In the genomic region with DNA sequence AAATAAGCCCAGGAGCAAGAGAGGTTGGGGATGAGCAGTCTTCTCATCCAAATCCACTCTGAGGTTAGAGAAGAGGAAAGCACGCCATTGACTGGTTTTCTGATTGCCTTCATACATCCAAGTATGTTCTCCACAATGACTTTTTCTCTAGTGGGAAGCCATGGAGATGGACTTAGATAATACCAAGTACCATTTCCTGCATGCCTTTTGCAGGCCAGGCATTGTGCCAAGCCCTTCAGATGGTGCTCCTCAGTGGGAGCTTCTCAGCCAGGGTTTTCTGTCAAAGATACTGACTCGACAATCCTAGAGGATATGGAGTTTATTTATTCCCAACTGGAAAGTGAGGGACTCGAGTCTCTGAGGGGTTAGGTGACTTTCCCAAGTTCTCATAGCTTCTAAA, we compare ENCODE assay signal across 16 cellular contexts.
DNase-seq lines count a peak whose midpoint lies in the region; ATAC-seq, FAIRE-seq and TF ChIP-seq lines count a peak whose summit lies in the region.
"Had no signal": no experiment of that assay in that cellular context is flagged by ENCODE, and none has a peak within 500 bp of the region (broad histone marks: within the 10 kb centered on the region; RNA-seq: fewer than 3 reads in every experiment).

No MANE protein-coding gene starts in this region.

- no peak overlapping the region for H3K4me3 ChIP-seq in astrocyte (ENCODE audit: insufficient read depth, low read depth, low read length)

- no peak overlapping the region for H3K27ac ChIP-seq in astrocyte (ENCODE audit: low read depth, low read length)

- TF ChIP-seq CTCF in astrocyte (IDR thresholded peaks at IDR 0.05; ENCODE audit: insufficient read depth, low read depth, low read length) (no peak), endothelial cell (IDR thresholded peaks at IDR 0.05; ENCODE audit: unreplicated experiment) (no peak)

- H3K36me3 ChIP-seq in astrocyte (ENCODE audit: insufficient read depth, low read length): no peaks in the 10 kb centered on the region

- DNase-seq in DMS79 (lab: John Stamatoyannopoulos, UW): peak; percentile 78
- peak; percentile 50 for DNase-seq in astrocyte (ENCODE audit: low read depth)
- DNase-seq in myocyte (ENCODE audit: low read depth): peak; percentile 66
- no peak for DNase-seq in DMS153 (lab: John Stamatoyannopoulos, UW)
- DNase-seq in endothelial cell (ENCODE audit: low spot score): no peak
- no peak for DNase-seq in ecto neural progenitor cell (ENCODE audit: low spot score)
- DNase-seq: activated T-cell treated with anti-CD3 and anti-CD28 coated beads, Interleukin-2, amount 50 U/mL, for 1 hour; amygdala; glutamatergic neuron; left colon; NCI-H1694; nephron progenitor cell had no signal

- H3K27me3 Mint-ChIP-seq in astrocyte (ENCODE audit: low read depth, unreplicated experiment): peaks cover 6% of the 10 kb centered on the region
- peaks cover 2% of the 10 kb centered on the region for H3K27me3 Mint-ChIP-seq in endothelial cell (ENCODE audit: unreplicated experiment)

- H3K9me3 Mint-ChIP-seq in astrocyte (ENCODE audit: unreplicated experiment) (peaks cover 11% of the 10 kb centered on the region), endothelial cell (ENCODE audit: unreplicated experiment) (peaks cover 4% of the 10 kb centered on the region)

- no peak for FAIRE-seq in astrocyte (lab: Jason Lieb, UNC)

- no peaks in the 10 kb centered on the region for H3K27me3 ChIP-seq in astrocyte (ENCODE audit: insufficient read depth, low read length)

- H3K36me3 Mint-ChIP-seq in astrocyte (ENCODE audit: low read depth, unreplicated experiment) (peaks cover 9% of the 10 kb centered on the region), endothelial cell (ENCODE audit: low read depth, unreplicated experiment) (peaks cover 21% of the 10 kb centered on the region)

- H4K20me1 ChIP-seq in astrocyte (ENCODE audit: insufficient read depth, low read length): no peaks in the 10 kb centered on the region

- no peak overlapping the region for H3K9ac ChIP-seq in astrocyte (ENCODE audit: low read length)

- H3K4me3 Mint-ChIP-seq in astrocyte (ENCODE audit: unreplicated experiment) (no peak overlapping the region), endothelial cell (ENCODE audit: unreplicated experiment) (no peak overlapping the region)
- H3K4me3 Mint-ChIP-seq: nephron progenitor cell had no signal

- H3K4me1 ChIP-seq in astrocyte (ENCODE audit: insufficient read depth, low read length): peaks cover 29% of the 10 kb centered on the region

- H3K79me2 ChIP-seq in astrocyte (ENCODE audit: insufficient read depth, low read length): no peaks in the 10 kb centered on the region

- no peak for TF ChIP-seq RAD21 in Ishikawa (IDR thresholded peaks at IDR 0.05; ENCODE audit: low read depth)

- ATAC-seq in GM21723 (IDR thresholded peaks at IDR 0.05; ENCODE audit: unreplicated experiment): no peak
- ATAC-seq: activated CD4-positive, CD25-positive, alpha-beta regulatory T cell treated with anti-CD3 and anti-CD28 coated beads, Interleukin-2, amount 50 U/mL, for 24 hours; left colon; sciatic nerve had no signal

- H2AFZ ChIP-seq in astrocyte (ENCODE audit: low read depth, low read length): no peak overlapping the region

- TF ChIP-seq EP300 in Ishikawa (IDR thresholded peaks at IDR 0.05; ENCODE audit: borderline replicate concordance): no peak

- H3K4me1 Mint-ChIP-seq in astrocyte (ENCODE audit: low read depth, unreplicated experiment) (peaks cover 32% of the 10 kb centered on the region), endothelial cell (ENCODE audit: unreplicated experiment) (peaks cover 15% of the 10 kb centered on the region)

- H3K4me2 ChIP-seq in astrocyte (ENCODE audit: low read length): no peak overlapping the region

- no peaks in the 10 kb centered on the region for H3K9me3 ChIP-seq in astrocyte (ENCODE audit: insufficient read depth, low read depth, low read length)

- H3K27ac Mint-ChIP-seq in astrocyte (ENCODE audit: unreplicated experiment) (no peak overlapping the region), endothelial cell (ENCODE audit: unreplicated experiment) (no peak overlapping the region)
- H3K27ac Mint-ChIP-seq: nephron progenitor cell had no signal

TF ChIP-seq in Ishikawa, 13 proteins besides CTCF, POLR2A, EP300 and RAD21:
- no peak for TF ChIP-seq YY1 (IDR thresholded peaks at IDR 0.05; ENCODE audit: low read depth)
- TF ChIP-seq NFIC (IDR thresholded peaks at IDR 0.05): peak; percentile 17; the same call in 1 of the 2 replicates

Comparison
In these comparisons a context has a peak if more than half of its experiments do, and no peak if none do; other contexts are left out.
1. DNase-seq: peak in DMS79 (single experiment), astrocyte (single experiment) and myocyte (single experiment); none in DMS153 (single experiment), endothelial cell (single experiment) and ecto neural progenitor cell (single experiment).